Comparison of ENCODE assay signal across 38 cellular contexts in the genomic region with DNA sequence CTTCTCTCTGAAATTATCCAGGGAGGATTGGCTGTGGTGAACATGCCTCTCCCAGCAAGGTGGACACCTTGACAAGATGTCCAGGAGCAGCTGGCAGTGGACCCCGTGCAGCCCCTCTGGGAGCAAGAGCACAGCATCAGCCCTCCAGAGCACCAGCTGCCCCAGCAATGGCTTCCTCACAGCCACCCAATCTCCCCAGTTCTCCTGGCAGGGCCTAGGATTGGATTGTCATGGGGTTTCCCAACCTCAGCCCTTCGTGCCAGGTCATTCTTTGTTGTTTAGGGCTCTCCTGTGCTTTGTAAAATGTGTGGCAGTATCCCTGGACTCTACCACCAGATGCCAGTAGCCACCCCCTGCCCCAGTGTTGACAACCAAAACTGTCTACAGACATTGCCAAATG. TPM values are rescaled to one million over a fixed set of nuclear protein-coding genes. Genes with fewer than 3 reads are reported as not detected.
"Had no signal": no experiment of that assay in that cellular context is flagged by ENCODE, and none has a peak within 500 bp of the region (broad histone marks: within the 10 kb centered on the region; RNA-seq: fewer than 3 reads in every experiment).

No MANE protein-coding gene starts in this region.

- H3K27ac Mint-ChIP-seq: activated CD4-positive, alpha-beta memory T cell treated with anti-CD3 and anti-CD28 coated beads for 36 hours; activated CD4-positive, alpha-beta T cell treated with anti-CD3 and anti-CD28 coated beads for 36 hours; activated CD4-positive, alpha-beta T cell treated with anti-CD3 and anti-CD28 coated beads, Interleukin-2, amount 10 ng/mL, durations not matched to agents 24 days and 14 days; activated CD8-positive, alpha-beta memory T cell treated with anti-CD3 and anti-CD28 coated beads, Interleukin-2, amount 10 ng/mL, durations not matched to agents 7 days and 5 days; activated CD8-positive, alpha-beta T cell treated with anti-CD3 and anti-CD28 coated beads, Interleukin-2, amount 10 ng/mL, durations not matched to agents 7 days and 5 days; activated naive CD4-positive, alpha-beta T cell treated with anti-CD3 and anti-CD28 coated beads, Interleukin-2, amount 10 ng/mL, durations not matched to agents 7 days and 5 days; activated T-helper 1 cell treated with anti-CD3 and anti-CD28 coated beads, Interleukin-12 subunit alpha, Interleukin-12 subunit beta, Interleukin-2, Interleukin-4 antibody, amounts not matched to agents 30 ng/mL and 10 ng/mL and 1 ng/mL, durations not matched to agents 14 hours and 24 hours and 36 hours; T-cell; T-helper 1 cell treated with Interleukin-12 subunit alpha and Interleukin-12 subunit beta and Interleukin-4 antibody, amounts not matched to agents 30 μg/mL and 1 μg/mL, for 36 hours; T-helper 2 cell treated with Interferon-gamma antibody and Interleukin-4, amounts not matched to agents 5 μg/mL and 100 μg/mL, for 36 hours had no signal

- H3K4me3 Mint-ChIP-seq: activated CD4-positive, alpha-beta memory T cell treated with anti-CD3 and anti-CD28 coated beads for 36 hours; activated CD4-positive, alpha-beta T cell treated with anti-CD3 and anti-CD28 coated beads for 36 hours; activated CD4-positive, alpha-beta T cell treated with anti-CD3 and anti-CD28 coated beads, Interleukin-2, amount 10 ng/mL, durations not matched to agents 24 days and 14 days; activated CD8-positive, alpha-beta memory T cell treated with anti-CD3 and anti-CD28 coated beads, Interleukin-2, amount 10 ng/mL, durations not matched to agents 7 days and 5 days; activated CD8-positive, alpha-beta T cell treated with anti-CD3 and anti-CD28 coated beads, Interleukin-2, amount 10 ng/mL, durations not matched to agents 7 days and 5 days; activated naive CD4-positive, alpha-beta T cell treated with anti-CD3 and anti-CD28 coated beads, Interleukin-2, amount 10 ng/mL, durations not matched to agents 7 days and 5 days; activated T-helper 1 cell treated with anti-CD3 and anti-CD28 coated beads, Interleukin-12 subunit alpha, Interleukin-12 subunit beta, Interleukin-2, Interleukin-4 antibody, amounts not matched to agents 30 ng/mL and 10 ng/mL and 1 ng/mL, durations not matched to agents 14 hours and 24 hours and 36 hours; central memory CD8-positive, alpha-beta T cell; effector memory CD8-positive, alpha-beta T cell; T-cell; T-helper 1 cell treated with Interleukin-12 subunit alpha and Interleukin-12 subunit beta and Interleukin-4 antibody, amounts not matched to agents 30 μg/mL and 1 μg/mL, for 36 hours; T-helper 2 cell treated with Interferon-gamma antibody and Interleukin-4, amounts not matched to agents 5 μg/mL and 100 μg/mL, for 36 hours had no signal

- DNase-seq: activated CD4-positive, alpha-beta memory T cell treated with anti-CD3 and anti-CD28 coated beads for 36 hours; activated CD4-positive, alpha-beta T cell treated with anti-CD3 and anti-CD28 coated beads for 36 hours; activated CD4-positive, alpha-beta T cell treated with anti-CD3 and anti-CD28 coated beads, Interleukin-2, amount 10 ng/mL, durations not matched to agents 24 days and 14 days; activated CD4-positive, CD25-positive, alpha-beta regulatory T cell; activated CD4-positive, CD25-positive, alpha-beta regulatory T cell treated with anti-CD3 and anti-CD28 coated beads, Interleukin-2, amount 50 U/mL, for 72 hours; activated CD8-positive, alpha-beta memory T cell treated with anti-CD3 and anti-CD28 coated beads, Interleukin-2, amount 10 ng/mL, durations not matched to agents 7 days and 5 days; activated CD8-positive, alpha-beta memory T cell treated with anti-CD3 and anti-CD28 coated beads, Interleukin-2, amount 50 U/mL, for 4 hours; activated CD8-positive, alpha-beta T cell treated with anti-CD3 and anti-CD28 coated beads, Interleukin-2, amount 10 ng/mL, durations not matched to agents 7 days and 5 days; activated gamma-delta T cell; activated naive CD4-positive, alpha-beta T cell; activated naive CD4-positive, alpha-beta T cell treated with anti-CD3 and anti-CD28 coated beads, Interleukin-2, amount 10 ng/mL, durations not matched to agents 7 days and 5 days; activated T-cell treated with anti-CD3 and anti-CD28 coated beads, Interleukin-2, amount 50 U/mL, for 1 hour; activated T-cell treated with anti-CD3 and anti-CD28 coated beads, Interleukin-2, amount 50 U/mL, for 48 hours; amniotic stem cell; anterior cingulate cortex; brain microvascular endothelial cell; cortex of kidney; dermis blood vessel endothelial cell; effector CD4-positive, alpha-beta T cell; effector memory CD8-positive, alpha-beta T cell; erythroblast; foreskin melanocyte; SW 1271; T-cell; T1000 had no signal

- H3K27me3 Mint-ChIP-seq: activated CD4-positive, alpha-beta memory T cell treated with anti-CD3 and anti-CD28 coated beads for 36 hours; activated CD4-positive, alpha-beta T cell treated with anti-CD3 and anti-CD28 coated beads for 36 hours; activated CD8-positive, alpha-beta memory T cell treated with anti-CD3 and anti-CD28 coated beads, Interleukin-2, amount 10 ng/mL, durations not matched to agents 7 days and 5 days; central memory CD8-positive, alpha-beta T cell; T-cell had no signal

- H3K9me3 Mint-ChIP-seq: activated CD4-positive, alpha-beta memory T cell treated with anti-CD3 and anti-CD28 coated beads for 36 hours; activated CD4-positive, alpha-beta T cell treated with anti-CD3 and anti-CD28 coated beads, Interleukin-2, amount 10 ng/mL, durations not matched to agents 24 days and 14 days; activated naive CD4-positive, alpha-beta T cell treated with anti-CD3 and anti-CD28 coated beads, Interleukin-2, amount 10 ng/mL, durations not matched to agents 7 days and 5 days; activated naive CD4-positive, alpha-beta T cell treated with anti-CD3 and anti-CD28 coated beads, Interleukin-2, amount 50 U/mL, for 72 hours; activated T-helper 1 cell treated with anti-CD3 and anti-CD28 coated beads, Interleukin-12 subunit alpha, Interleukin-12 subunit beta, Interleukin-2, Interleukin-4 antibody, amounts not matched to agents 30 ng/mL and 10 ng/mL and 1 ng/mL, durations not matched to agents 14 hours and 24 hours and 36 hours; central memory CD8-positive, alpha-beta T cell; effector memory CD8-positive, alpha-beta T cell; T-cell; T-helper 1 cell treated with Interleukin-12 subunit alpha and Interleukin-12 subunit beta and Interleukin-4 antibody, amounts not matched to agents 30 μg/mL and 1 μg/mL, for 36 hours; T-helper 2 cell treated with Interferon-gamma antibody and Interleukin-4, amounts not matched to agents 5 μg/mL and 100 μg/mL, for 36 hours had no signal

- H3K4me1 Mint-ChIP-seq: activated CD8-positive, alpha-beta memory T cell treated with anti-CD3 and anti-CD28 coated beads, Interleukin-2, amount 10 ng/mL, durations not matched to agents 7 days and 5 days had no signal

- ATAC-seq: activated CD4-positive, alpha-beta T cell treated with anti-CD3 and anti-CD28 coated beads for 36 hours; activated CD8-positive, alpha-beta memory T cell treated with anti-CD3 and anti-CD28 coated beads, Interleukin-2, amount 10 ng/mL, durations not matched to agents 7 days and 5 days; activated CD8-positive, alpha-beta T cell treated with anti-CD3 and anti-CD28 coated beads, Interleukin-2, amount 10 ng/mL, durations not matched to agents 7 days and 5 days; activated naive CD4-positive, alpha-beta T cell treated with anti-CD3 and anti-CD28 coated beads, Interleukin-2, amount 50 U/mL, for 72 hours; effector memory CD8-positive, alpha-beta T cell; gastroesophageal sphincter; T-cell had no signal

- H3K36me3 Mint-ChIP-seq: activated CD4-positive, alpha-beta memory T cell treated with anti-CD3 and anti-CD28 coated beads for 36 hours; activated CD8-positive, alpha-beta memory T cell treated with anti-CD3 and anti-CD28 coated beads, Interleukin-2, amount 10 ng/mL, durations not matched to agents 7 days and 5 days; activated naive CD4-positive, alpha-beta T cell treated with anti-CD3 and anti-CD28 coated beads, Interleukin-2, amount 10 ng/mL, durations not matched to agents 7 days and 5 days; activated naive CD4-positive, alpha-beta T cell treated with anti-CD3 and anti-CD28 coated beads, Interleukin-2, amount 50 U/mL, for 72 hours; T-cell had no signal

- H3K4me3 ChIP-seq: esophagus muscularis mucosa, gastroesophageal sphincter had no signal

RNA-seq across cellular contexts. Expression of gene KRT36, which starts 1.8 kb away (rescaled TPM):
- total RNA-seq: activated CD4-positive, alpha-beta memory T cell treated with anti-CD3 and anti-CD28 coated beads for 36 hours; activated CD4-positive, alpha-beta T cell treated with anti-CD3 and anti-CD28 coated beads for 36 hours; activated CD4-positive, alpha-beta T cell treated with anti-CD3 and anti-CD28 coated beads, Interleukin-2, amount 10 ng/mL, durations not matched to agents 24 days and 14 days; activated CD8-positive, alpha-beta memory T cell treated with anti-CD3 and anti-CD28 coated beads for 36 hours; activated CD8-positive, alpha-beta memory T cell treated with anti-CD3 and anti-CD28 coated beads, Interleukin-2, amount 10 ng/mL, durations not matched to agents 7 days and 5 days; activated CD8-positive, alpha-beta T cell treated with anti-CD3 and anti-CD28 coated beads, Interleukin-2, amount 10 ng/mL, durations not matched to agents 7 days and 5 days; activated naive CD4-positive, alpha-beta T cell treated with anti-CD3 and anti-CD28 coated beads, Interleukin-2, amount 50 U/mL, for 72 hours; activated T-helper 1 cell treated with anti-CD3 and anti-CD28 coated beads, Interleukin-12 subunit alpha, Interleukin-12 subunit beta, Interleukin-2, Interleukin-4 antibody, amounts not matched to agents 30 ng/mL and 10 ng/mL and 1 ng/mL, durations not matched to agents 14 hours and 24 hours and 36 hours; astrocyte; cardiac septum; cerebellum; esophagus muscularis mucosa; gastroesophageal sphincter; glomerular endothelial cell; T-cell had no signal

RNA-seq across cellular contexts. Expression of gene KRT35, which starts 10.5 kb away (rescaled TPM):
- total RNA-seq: activated CD4-positive, alpha-beta memory T cell treated with anti-CD3 and anti-CD28 coated beads for 36 hours; activated CD4-positive, alpha-beta T cell treated with anti-CD3 and anti-CD28 coated beads for 36 hours; activated CD4-positive, alpha-beta T cell treated with anti-CD3 and anti-CD28 coated beads, Interleukin-2, amount 10 ng/mL, durations not matched to agents 24 days and 14 days; activated CD8-positive, alpha-beta memory T cell treated with anti-CD3 and anti-CD28 coated beads for 36 hours; activated CD8-positive, alpha-beta memory T cell treated with anti-CD3 and anti-CD28 coated beads, Interleukin-2, amount 10 ng/mL, durations not matched to agents 7 days and 5 days; activated CD8-positive, alpha-beta T cell treated with anti-CD3 and anti-CD28 coated beads, Interleukin-2, amount 10 ng/mL, durations not matched to agents 7 days and 5 days; activated naive CD4-positive, alpha-beta T cell treated with anti-CD3 and anti-CD28 coated beads, Interleukin-2, amount 50 U/mL, for 72 hours; activated T-helper 1 cell treated with anti-CD3 and anti-CD28 coated beads, Interleukin-12 subunit alpha, Interleukin-12 subunit beta, Interleukin-2, Interleukin-4 antibody, amounts not matched to agents 30 ng/mL and 10 ng/mL and 1 ng/mL, durations not matched to agents 14 hours and 24 hours and 36 hours; astrocyte; bronchial epithelial cell; cardiac septum; cerebellum; dermis blood vessel endothelial cell; esophagus muscularis mucosa; gastroesophageal sphincter; glomerular endothelial cell; T-cell had no signal

RNA-seq across cellular contexts. Expression of gene KRT13, which starts 13.9 kb away (rescaled TPM):
- total RNA-seq: activated CD4-positive, alpha-beta memory T cell treated with anti-CD3 and anti-CD28 coated beads for 36 hours; activated CD4-positive, alpha-beta T cell treated with anti-CD3 and anti-CD28 coated beads for 36 hours; activated CD4-positive, alpha-beta T cell treated with anti-CD3 and anti-CD28 coated beads, Interleukin-2, amount 10 ng/mL, durations not matched to agents 24 days and 14 days; activated CD8-positive, alpha-beta memory T cell treated with anti-CD3 and anti-CD28 coated beads for 36 hours; activated CD8-positive, alpha-beta memory T cell treated with anti-CD3 and anti-CD28 coated beads, Interleukin-2, amount 10 ng/mL, durations not matched to agents 7 days and 5 days; activated CD8-positive, alpha-beta T cell treated with anti-CD3 and anti-CD28 coated beads, Interleukin-2, amount 10 ng/mL, durations not matched to agents 7 days and 5 days; activated naive CD4-positive, alpha-beta T cell treated with anti-CD3 and anti-CD28 coated beads, Interleukin-2, amount 50 U/mL, for 72 hours; activated T-helper 1 cell treated with anti-CD3 and anti-CD28 coated beads, Interleukin-12 subunit alpha, Interleukin-12 subunit beta, Interleukin-2, Interleukin-4 antibody, amounts not matched to agents 30 ng/mL and 10 ng/mL and 1 ng/mL, durations not matched to agents 14 hours and 24 hours and 36 hours; astrocyte; cardiac septum; dermis blood vessel endothelial cell; glomerular endothelial cell; T-cell had no signal

RNA-seq across cellular contexts. Expression of gene KRT32, which starts 24.3 kb away (rescaled TPM):
- total RNA-seq: activated CD4-positive, alpha-beta memory T cell treated with anti-CD3 and anti-CD28 coated beads for 36 hours; activated CD4-positive, alpha-beta T cell treated with anti-CD3 and anti-CD28 coated beads for 36 hours; activated CD4-positive, alpha-beta T cell treated with anti-CD3 and anti-CD28 coated beads, Interleukin-2, amount 10 ng/mL, durations not matched to agents 24 days and 14 days; activated CD8-positive, alpha-beta memory T cell treated with anti-CD3 and anti-CD28 coated beads for 36 hours; activated CD8-positive, alpha-beta memory T cell treated with anti-CD3 and anti-CD28 coated beads, Interleukin-2, amount 10 ng/mL, durations not matched to agents 7 days and 5 days; activated CD8-positive, alpha-beta T cell treated with anti-CD3 and anti-CD28 coated beads, Interleukin-2, amount 10 ng/mL, durations not matched to agents 7 days and 5 days; activated naive CD4-positive, alpha-beta T cell treated with anti-CD3 and anti-CD28 coated beads, Interleukin-2, amount 50 U/mL, for 72 hours; activated T-helper 1 cell treated with anti-CD3 and anti-CD28 coated beads, Interleukin-12 subunit alpha, Interleukin-12 subunit beta, Interleukin-2, Interleukin-4 antibody, amounts not matched to agents 30 ng/mL and 10 ng/mL and 1 ng/mL, durations not matched to agents 14 hours and 24 hours and 36 hours; astrocyte; bronchial epithelial cell; cerebellum; dermis blood vessel endothelial cell; esophagus muscularis mucosa; glomerular endothelial cell; T-cell had no signal

RNA-seq across cellular contexts. Expression of gene KRT15, which starts 27.2 kb away (rescaled TPM):
- total RNA-seq: activated CD4-positive, alpha-beta memory T cell treated with anti-CD3 and anti-CD28 coated beads for 36 hours; activated CD4-positive, alpha-beta T cell treated with anti-CD3 and anti-CD28 coated beads for 36 hours; activated CD4-positive, alpha-beta T cell treated with anti-CD3 and anti-CD28 coated beads, Interleukin-2, amount 10 ng/mL, durations not matched to agents 24 days and 14 days; activated CD8-positive, alpha-beta memory T cell treated with anti-CD3 and anti-CD28 coated beads for 36 hours; activated CD8-positive, alpha-beta memory T cell treated with anti-CD3 and anti-CD28 coated beads, Interleukin-2, amount 10 ng/mL, durations not matched to agents 7 days and 5 days; activated CD8-positive, alpha-beta T cell treated with anti-CD3 and anti-CD28 coated beads, Interleukin-2, amount 10 ng/mL, durations not matched to agents 7 days and 5 days; activated naive CD4-positive, alpha-beta T cell treated with anti-CD3 and anti-CD28 coated beads, Interleukin-2, amount 50 U/mL, for 72 hours; activated T-helper 1 cell treated with anti-CD3 and anti-CD28 coated beads, Interleukin-12 subunit alpha, Interleukin-12 subunit beta, Interleukin-2, Interleukin-4 antibody, amounts not matched to agents 30 ng/mL and 10 ng/mL and 1 ng/mL, durations not matched to agents 14 hours and 24 hours and 36 hours; cardiac septum; cerebellum had no signal
